Comparison of ENCODE assay signal across 13 cellular contexts in the genomic region with DNA sequence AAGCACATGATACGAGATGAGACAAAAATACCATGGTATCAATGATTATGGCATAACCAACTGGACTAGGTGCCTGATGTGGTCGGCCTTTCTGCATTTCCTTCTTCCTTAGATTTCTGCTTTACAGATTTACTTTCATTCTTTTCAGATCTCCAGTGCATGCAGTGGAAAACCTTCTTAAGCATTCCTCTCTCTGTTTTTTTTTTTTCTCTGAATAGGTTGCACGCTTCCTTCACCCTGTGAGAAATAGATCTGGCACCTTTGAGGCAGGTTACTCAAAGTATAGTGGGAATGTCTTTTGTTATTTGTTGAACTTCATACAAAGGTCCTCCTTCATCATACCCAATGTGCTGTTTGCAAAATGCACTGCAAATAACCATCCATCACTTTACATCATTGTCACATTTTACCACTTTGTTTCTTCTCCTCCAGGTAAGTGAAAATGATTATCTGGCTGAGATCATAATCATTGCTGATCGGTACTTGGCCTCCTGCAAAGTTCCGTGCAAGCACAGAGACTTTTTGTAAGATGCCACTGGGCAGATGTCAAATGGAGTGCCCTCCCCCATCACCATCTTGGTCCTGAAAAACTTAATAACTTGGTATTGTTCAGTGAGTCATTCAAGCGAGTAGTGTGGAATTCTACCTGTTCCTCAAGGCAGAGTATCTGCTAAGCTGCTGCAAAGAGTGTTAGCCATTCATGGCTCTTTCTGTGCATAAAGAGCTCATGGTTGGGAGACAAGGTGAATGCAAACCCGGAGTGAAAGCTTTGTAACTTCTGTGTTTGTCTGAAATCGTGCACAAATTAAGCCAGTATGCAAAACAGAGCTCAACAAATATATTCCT. TPM values are rescaled to one million over a fixed set of nuclear protein-coding genes. Genes with fewer than 3 reads are reported as not detected.
DNase-seq lines count a peak whose midpoint lies in the region; ATAC-seq and TF ChIP-seq lines count a peak whose summit lies in the region.
"Had no signal": no experiment of that assay in that cellular context is flagged by ENCODE, and none has a peak within 500 bp of the region (broad histone marks: within the 10 kb centered on the region; RNA-seq: fewer than 3 reads in every experiment).

No MANE protein-coding gene starts in this region.

- no peaks in the 10 kb centered on the region for H4K20me1 ChIP-seq in SU-DHL-6 (ENCODE audit: low read depth, low read length)

- H3K4me2 ChIP-seq in SU-DHL-6 (ENCODE audit: low read depth, low read length, poor library complexity, severe bottlenecking) = peak overlapping the region; percentile 83
- no peak overlapping the region for H3K4me2 ChIP-seq in mesendoderm (ENCODE audit: low read length)

- ATAC-seq in GM18498 (IDR thresholded peaks at IDR 0.05; ENCODE audit: unreplicated experiment) (peak; percentile 39), GM21390 (IDR thresholded peaks at IDR 0.05; ENCODE audit: unreplicated experiment) (peak; percentile 53), HG03066 (IDR thresholded peaks at IDR 0.05; ENCODE audit: low read depth, unreplicated experiment) (peak; percentile 53)
- ATAC-seq: activated T-cell treated with anti-CD3 and anti-CD28 coated beads, Interleukin-2, amount 50 U/mL, for 72 hours had no signal

- H3K27me3 Mint-ChIP-seq in HFFc6 (ENCODE audit: insufficient read depth) = no peaks in the 10 kb centered on the region

- peak overlapping the region; percentile 44 for H3K4me3 ChIP-seq in SU-DHL-6 (ENCODE audit: insufficient read depth, low read length, poor library complexity, severe bottlenecking)
- no peak overlapping the region for H3K4me3 ChIP-seq in mesendoderm (ENCODE audit: low read length)

- TF ChIP-seq CTCF in SU-DHL-6 (IDR thresholded peaks at IDR 0.05; ENCODE audit: insufficient read depth, low read length, poor library complexity, severe bottlenecking) (no peak), HFFc6 (IDR thresholded peaks at IDR 0.05) (no peak), RWPE1 (conservative IDR thresholded peaks at IDR 0.05; ENCODE audit: low read depth) (no peak)

- no peaks in the 10 kb centered on the region for H3K4me1 ChIP-seq in mesendoderm (ENCODE audit: control insufficient read depth, low read depth, low read length)
- H3K4me1 ChIP-seq: BE2C had no signal

- peak overlapping the region; percentile 21 for H3K9ac ChIP-seq in SU-DHL-6 (ENCODE audit: low read length)
- no peak overlapping the region for H3K9ac ChIP-seq in mesendoderm (ENCODE audit: low read length)

- H4K8ac ChIP-seq in mesendoderm (ENCODE audit: low read depth, low read length) = no peak overlapping the region

- H3F3A ChIP-seq in SU-DHL-6 (ENCODE audit: insufficient read depth) = peaks cover 16% of the 10 kb centered on the region

- H3K27ac Mint-ChIP-seq in HFFc6 = no peak overlapping the region
- H3K27ac Mint-ChIP-seq: activated T-cell treated with anti-CD3 and anti-CD28 coated beads, Interleukin-2, amount 50 U/mL, for 72 hours had no signal

- no peak overlapping the region for H3K23ac ChIP-seq in mesendoderm (ENCODE audit: low read length)

- H3K79me2 ChIP-seq in SU-DHL-6 (ENCODE audit: insufficient read depth, low read length) (no peaks in the 10 kb centered on the region), mesendoderm (ENCODE audit: control insufficient read depth, insufficient read depth, low read length) (no peaks in the 10 kb centered on the region)

- CTCF ChIA-PET in RWPE1 (lab: Yijun Ruan, JAX) = no interaction called here

- H3K4me3 Mint-ChIP-seq in HFFc6 = no peak overlapping the region
- H3K4me3 Mint-ChIP-seq: activated T-cell treated with anti-CD3 and anti-CD28 coated beads, Interleukin-2, amount 50 U/mL, for 72 hours had no signal

- no peak for DNase-seq in HFFc6
- no peak for DNase-seq in mesendoderm
- DNase-seq in RWPE1 (ENCODE audit: low spot score) = no peak
- no peak for DNase-seq in stimulated activated CD4-positive, alpha-beta T cell treated with anti-CD3 and anti-CD28 coated beads, Interleukin-4, amount 100 ng/mL, for 4 hours
- DNase-seq: activated T-cell treated with anti-CD3 and anti-CD28 coated beads, Interleukin-2, amount 50 U/mL, for 72 hours; BE2C; Kasumi-1; midbrain; T-helper 9 cell had no signal

- no peak overlapping the region for H4K5ac ChIP-seq in mesendoderm (ENCODE audit: low read length)

- no peaks in the 10 kb centered on the region; the same call in 1 of the 2 replicates for H3K36me3 Mint-ChIP-seq in HFFc6 (ENCODE audit: low read depth)

- no peak overlapping the region for H3K4ac ChIP-seq in mesendoderm (ENCODE audit: low read depth, low read length)

- H2BK120ac ChIP-seq in mesendoderm (ENCODE audit: low read depth, low read length) = no peak overlapping the region

- H3K36me3 ChIP-seq in SU-DHL-6 (ENCODE audit: low read length) (0 out of 2 replicates have a peak, but pooled peaks cover 8% of the 10 kb centered on the region), mesendoderm (ENCODE audit: control insufficient read depth, insufficient read depth, low read length) (no peaks in the 10 kb centered on the region)
- H3K36me3 ChIP-seq: BE2C had no signal

- no peak overlapping the region for H2BK15ac ChIP-seq in mesendoderm (replicated peaks; ENCODE audit: low read depth)

- no peak overlapping the region for H2BK5ac ChIP-seq in mesendoderm (ENCODE audit: low read length)

- no peak overlapping the region for H3K56ac ChIP-seq in mesendoderm (ENCODE audit: low read length)

- peak overlapping the region; percentile 49 for H2AFZ ChIP-seq in SU-DHL-6 (ENCODE audit: low read depth, low read length, severe bottlenecking)

- H2AK5ac ChIP-seq in mesendoderm (ENCODE audit: low read length) = no peak overlapping the region

- peaks cover 11% of the 10 kb centered on the region; the same call in 1 of the 2 replicates for H3K9me3 ChIP-seq in SU-DHL-6 (ENCODE audit: insufficient read depth, low read length)
- H3K9me3 ChIP-seq: BE2C had no signal

- no peaks in the 10 kb centered on the region for H3K79me1 ChIP-seq in mesendoderm (ENCODE audit: low read length)

- no peaks in the 10 kb centered on the region for H3K27me3 ChIP-seq in SU-DHL-6 (ENCODE audit: low read length)
- H3K27me3 ChIP-seq in mesendoderm (ENCODE audit: insufficient read depth, low read length, poor library complexity) = no peaks in the 10 kb centered on the region
- H3K27me3 ChIP-seq: BE2C had no signal

- H3K18ac ChIP-seq in mesendoderm (ENCODE audit: low read length) = no peak overlapping the region

- H3K9me2 ChIP-seq in SU-DHL-6 (replicated peaks; ENCODE audit: insufficient read depth, low read length) = no peaks in the 10 kb centered on the region

- no CpG with 5 or more reads among the region's 8 CpGs for WGBS in mesendoderm (ENCODE audit: extremely low coverage, insufficient coverage, low lambda C conversion rate)

- no peaks in the 10 kb centered on the region for H3K4me1 Mint-ChIP-seq in HFFc6 (ENCODE audit: low read depth)

- POLR2A ChIA-PET in RWPE1 (lab: Yijun Ruan, JAX; ENCODE audit: low non-redundant PET) = no interaction called here

- H3K9me3 Mint-ChIP-seq in HFFc6 = peaks cover 37% of the 10 kb centered on the region

- H3K27ac ChIP-seq in SU-DHL-6 (ENCODE audit: low read depth, low read length) (peak overlapping the region; percentile 86), mesendoderm (ENCODE audit: low read depth, low read length) (no peak overlapping the region), RWPE1 (no peak overlapping the region)

RNA-seq across cellular contexts. Expression of a gene that starts 30.0 kb away (rescaled TPM):
- total RNA-seq in HFFc6 (2021; fragmentation: NEBNext Ultra II Directional; extraction: Animal tissue kit (Norgen Biotek cat#: 25700)) = not detected
- 0.48 TPM for polyA plus RNA-seq in mesendoderm (2013, experiment 1 of 2)
- polyA plus RNA-seq in mesendoderm (2013, experiment 2 of 2) = 0.50 TPM
